23 cellular contexts compared by ENCODE assay signal in the genomic region with DNA sequence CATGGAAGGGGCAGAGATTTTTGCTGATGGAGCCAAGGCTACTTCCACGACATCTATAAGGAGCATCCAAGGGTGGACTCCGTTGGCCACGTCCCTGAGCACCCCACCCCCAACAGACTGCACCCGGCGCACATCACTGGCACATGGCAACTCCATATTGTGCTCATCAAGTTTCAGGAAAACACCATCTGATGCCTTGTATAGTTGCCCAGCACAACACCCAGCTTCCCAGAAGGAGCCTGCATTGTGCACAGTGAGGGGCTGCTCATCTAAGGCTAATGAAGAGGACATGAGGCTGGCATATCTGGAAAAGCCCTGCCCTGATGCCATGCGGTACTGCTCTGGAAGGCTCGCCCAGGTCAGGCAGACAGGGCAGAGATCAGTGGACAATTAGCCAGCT. TPM values are rescaled to one million over a fixed set of nuclear protein-coding genes. Genes with fewer than 3 reads are reported as not detected.
"Had no signal": no experiment of that assay in that cellular context is flagged by ENCODE, and none has a peak within 500 bp of the region (broad histone marks: within the 10 kb centered on the region; RNA-seq: fewer than 3 reads in every experiment).

No MANE protein-coding gene starts in this region.

- H3K9me3 ChIP-seq: esophagus squamous epithelium, left ventricle myocardium inferior, lower lobe of right lung, spleen, tibial artery, upper lobe of left lung, uterus had no signal

- H3K27ac ChIP-seq: esophagus squamous epithelium, left ventricle myocardium inferior, lower lobe of right lung, spleen, tibial artery, upper lobe of left lung, uterus had no signal

- H3K27ac Mint-ChIP-seq: memory B cell; stimulated activated memory B cell treated with anti-CD40 and anti-IgM and Interleukin-4, amounts not matched to agents 10 μg/mL and 1 μg/mL and 100 μg/mL, for 72 hours; stimulated activated naive CD8-positive, alpha-beta T cell treated with anti-CD3 and anti-CD28 coated beads, Interleukin-15, Interleukin-2, amounts not matched to agents 100 ng/mL and 50 ng/mL, for 24 hours had no signal

- H3K36me3 ChIP-seq: esophagus squamous epithelium, left ventricle myocardium inferior, lower lobe of right lung, spleen, tibial artery, upper lobe of left lung, uterus had no signal

- H3K9me3 Mint-ChIP-seq: immature natural killer cell; memory B cell; naive B cell; nephron; stimulated activated memory B cell treated with anti-CD40 and anti-IgM and Interleukin-4, amounts not matched to agents 10 μg/mL and 1 μg/mL and 100 μg/mL, for 72 hours; stimulated activated naive CD8-positive, alpha-beta T cell treated with anti-CD3 and anti-CD28 coated beads, Interleukin-15, Interleukin-2, amounts not matched to agents 100 ng/mL and 50 ng/mL, for 24 hours had no signal

- H3K36me3 Mint-ChIP-seq: immature natural killer cell; memory B cell; naive B cell; stimulated activated memory B cell treated with anti-CD40 and anti-IgM and Interleukin-4, amounts not matched to agents 10 μg/mL and 1 μg/mL and 100 μg/mL, for 72 hours had no signal

- H3K27me3 ChIP-seq: upper lobe of left lung, uterus had no signal

- ATAC-seq: left cardiac atrium; lower lobe of right lung; sciatic nerve; stimulated activated memory B cell treated with anti-CD40 and anti-IgM and Interleukin-4, amounts not matched to agents 10 μg/mL and 1 μg/mL and 100 μg/mL, for 72 hours had no signal

- FAIRE-seq: keratinocyte had no signal

- DNase-seq: dermis blood vessel endothelial cell; esophagus squamous epithelium; foreskin fibroblast; immature natural killer cell; left cardiac atrium; left ventricle myocardium inferior; lower lobe of right lung; naive B cell; spleen; stimulated activated CD4-positive, alpha-beta T cell treated with anti-CD3 and anti-CD28 coated beads, Interleukin-15, amount 100 ng/mL, for 24 hours; stimulated activated CD4-positive, alpha-beta T cell treated with anti-CD3 and anti-CD28 coated beads, Interleukin-1b, Interleukin-23, amount 100 ng/mL, for 48 hours; stimulated activated CD4-positive, alpha-beta T cell treated with anti-CD3 and anti-CD28 coated beads, Interleukin-4, amount 100 ng/mL, for 24 hours; tibial artery; upper lobe of left lung; uterus had no signal

- H3K4me3 ChIP-seq: esophagus squamous epithelium, left ventricle myocardium inferior, lower lobe of right lung, spleen, tibial artery, upper lobe of left lung, uterus had no signal

- H3K4me3 Mint-ChIP-seq: immature natural killer cell; memory B cell; naive B cell; nephron; stimulated activated memory B cell treated with anti-CD40 and anti-IgM and Interleukin-4, amounts not matched to agents 10 μg/mL and 1 μg/mL and 100 μg/mL, for 72 hours; stimulated activated naive CD8-positive, alpha-beta T cell treated with anti-CD3 and anti-CD28 coated beads, Interleukin-15, Interleukin-2, amounts not matched to agents 100 ng/mL and 50 ng/mL, for 24 hours had no signal

RNA-seq across cellular contexts. Expression of gene CACNA2D2, which starts 15.0 kb away (rescaled TPM):
- total RNA-seq: dermis blood vessel endothelial cell, epithelial cell of proximal tubule, pulmonary artery endothelial cell had no signal
